8 cellular contexts compared by ENCODE assay signal in genomic region chrX:10098235-10098819, GRCh38. TPM values are rescaled to one million over a fixed set of nuclear protein-coding genes. Genes with fewer than 3 reads are reported as not detected.
A peak's percentile ranks its signal among the peaks of the same experiment; 100 is the strongest.
DNase-seq lines count a peak whose midpoint lies in the region; ATAC-seq, FAIRE-seq and TF ChIP-seq lines count a peak whose summit lies in the region.

No MANE protein-coding gene starts in this region.

- H3K27ac ChIP-seq in breast epithelium (peak overlapping the region; percentile 54 to 57), pancreas (peak overlapping the region in 1 of 4 donors; percentile 2)

- peak; percentile 51 for FAIRE-seq in pancreas (lab: Jason Lieb, UNC)

- H3K4me1 ChIP-seq in breast epithelium (no peaks in the 10 kb centered on the region), pancreas (peaks cover 0 to 6% (median 0%) of the 10 kb centered on the region in 3 donors)

- H3K4me3 ChIP-seq in breast epithelium = peak overlapping the region; percentile 17 to 40 (median 21)
- H3K4me3 ChIP-seq in pancreas = no peak overlapping the region

- TF ChIP-seq POLR2A in breast epithelium (IDR thresholded peaks at IDR 0.05) = no peak

- CTCF ChIA-PET in MCF 10A (lab: Yijun Ruan, JAX) = interaction anchor here (0.6 to 1.6 kb wide), 3 partner anchors 15 to 536 kb away, joined by 3 to 7 read pairs (median 5); no protein-coding TSS in a partner anchor

- DNase-seq in breast epithelium (ENCODE audit: low spot score in 2 of 2) (no peak), MCF 10A (ENCODE audit: unreplicated experiment) (no peak), pancreas (no peak), G401 (ENCODE audit: low spot score) (no peak), mesothelial cell of epicardium (ENCODE audit: low spot score in 2 of 2, unreplicated experiment in 2 of 2) (no peak), chondrocyte (ENCODE audit: low spot score) (no peak)
- DNase-seq in activated gamma-delta T cell treated with anti-CD3 and anti-CD28 coated beads, Interleukin-2, amount 50 U/mL, for 16 hours (ENCODE audit: low read depth) = peak; percentile 40

- H3K4me3 Mint-ChIP-seq in MCF 10A (ENCODE audit: unreplicated experiment) (no peak overlapping the region), mesothelial cell of epicardium (no peak overlapping the region), chondrocyte (ENCODE audit: unreplicated experiment) (no peak overlapping the region)

- ATAC-seq in HG03439 (IDR thresholded peaks at IDR 0.05; ENCODE audit: unreplicated experiment) (peak; percentile 75), pancreas (no peak)

- H3K27me3 ChIP-seq in breast epithelium (peaks cover 0 to 7% of the 10 kb centered on the region in 2 donors), pancreas (no peaks in the 10 kb centered on the region)

- POLR2A ChIA-PET in MCF 10A (lab: Yijun Ruan, JAX) = no interaction called here

- WGBS in pancreas, 2 donors = 78 to 80% methylated on average over 12 of the region's 12 CpGs

- TF ChIP-seq CTCF in breast epithelium (IDR thresholded peaks at IDR 0.05) = no peak
- TF ChIP-seq CTCF in MCF 10A (IDR thresholded peaks at IDR 0.05; ENCODE audit: unreplicated experiment) = no peak
- TF ChIP-seq CTCF in pancreas (IDR thresholded peaks at IDR 0.05) = no peak
- TF ChIP-seq CTCF in mesothelial cell of epicardium (IDR thresholded peaks at IDR 0.05; ENCODE audit: unreplicated experiment) = no peak
- TF ChIP-seq CTCF in chondrocyte (IDR thresholded peaks at IDR 0.05) = no peak

- no TSS peak for BruUV-seq in MCF 10A (replicated peaks; lab: Mats Ljungman, UMichigan)

- H3K36me3 ChIP-seq in breast epithelium (no peaks in the 10 kb centered on the region), pancreas (no peaks in the 10 kb centered on the region)

- peaks cover 9% of the 10 kb centered on the region for H3K36me3 Mint-ChIP-seq in MCF 10A (ENCODE audit: insufficient read depth, unreplicated experiment)
- peaks cover 53% of the 10 kb centered on the region for H3K36me3 Mint-ChIP-seq in mesothelial cell of epicardium
- peaks cover 21% of the 10 kb centered on the region for H3K36me3 Mint-ChIP-seq in chondrocyte (ENCODE audit: low read depth)

- H3K9me3 Mint-ChIP-seq in MCF 10A (ENCODE audit: unreplicated experiment) (no peaks in the 10 kb centered on the region), mesothelial cell of epicardium (peaks cover 18% of the 10 kb centered on the region), chondrocyte (ENCODE audit: low read depth) (peaks cover 13% of the 10 kb centered on the region)

- in situ Hi-C loops in G401 (cut with HindIII; ENCODE audit: low sequenced_read_pairs) = no loop called here

- H3K9me3 ChIP-seq in breast epithelium (no peaks in the 10 kb centered on the region), pancreas (no peaks in the 10 kb centered on the region)

- H3K4me1 Mint-ChIP-seq in MCF 10A (ENCODE audit: insufficient read depth, unreplicated experiment) (no peaks in the 10 kb centered on the region), mesothelial cell of epicardium (no peaks in the 10 kb centered on the region), chondrocyte (ENCODE audit: low read depth) (peaks cover 15% of the 10 kb centered on the region)

- intact Hi-C loops in breast epithelium (cut with DNase I; ENCODE audit: low total_unique reads) (no loop called here), MCF 10A (cut with micrococcal nuclease) (no loop called here), pancreas (cut with DNase I) (no loop called here)

- H3K27me3 Mint-ChIP-seq in MCF 10A (ENCODE audit: insufficient read depth, unreplicated experiment) (no peaks in the 10 kb centered on the region), mesothelial cell of epicardium (ENCODE audit: low read depth) (no peaks in the 10 kb centered on the region), chondrocyte (ENCODE audit: low read depth) (no peaks in the 10 kb centered on the region)

- H3K27ac Mint-ChIP-seq in MCF 10A (ENCODE audit: low read depth, unreplicated experiment) = no peak overlapping the region
- H3K27ac Mint-ChIP-seq in mesothelial cell of epicardium = no peak overlapping the region
- no peak overlapping the region for H3K27ac Mint-ChIP-seq in chondrocyte (ENCODE audit: unreplicated experiment)

RNA-seq across cellular contexts. Expression of gene CLCN4, which starts 58.4 kb away (rescaled TPM):
- total RNA-seq in breast epithelium (1 to 10 TPM; 2.9 to 4.7 (median 3.7) TPM), MCF 10A (2022) (7.3 and 9.3 TPM in 2 replicates), pancreas (1 to 10 TPM; 1.3 to 4.0 (median 2.4) TPM), mesothelial cell of epicardium (5.7 to 8.6 TPM (median 7.0 TPM) in 3 replicates), chondrocyte (2.2 to 4.2 TPM (median 4.2 TPM) in 3 replicates)
- polyA plus RNA-seq in pancreas = 1 to 10 TPM in 1 of 2 donors, under 1 TPM in 1; 0.57 to 3.3 TPM
- total RNA-seq in G401 (2014; rRNA removed; shearing (Covaris generic)) = 2.6 and 3.6 TPM in 2 replicates

Comparison
In these comparisons a context has a peak if more than half of its experiments do, and no peak if none do; other contexts are left out.
1. H3K4me3 ChIP-seq: peak in breast epithelium (3 of 3); none in pancreas (0 of 4).